In the genomic region with DNA sequence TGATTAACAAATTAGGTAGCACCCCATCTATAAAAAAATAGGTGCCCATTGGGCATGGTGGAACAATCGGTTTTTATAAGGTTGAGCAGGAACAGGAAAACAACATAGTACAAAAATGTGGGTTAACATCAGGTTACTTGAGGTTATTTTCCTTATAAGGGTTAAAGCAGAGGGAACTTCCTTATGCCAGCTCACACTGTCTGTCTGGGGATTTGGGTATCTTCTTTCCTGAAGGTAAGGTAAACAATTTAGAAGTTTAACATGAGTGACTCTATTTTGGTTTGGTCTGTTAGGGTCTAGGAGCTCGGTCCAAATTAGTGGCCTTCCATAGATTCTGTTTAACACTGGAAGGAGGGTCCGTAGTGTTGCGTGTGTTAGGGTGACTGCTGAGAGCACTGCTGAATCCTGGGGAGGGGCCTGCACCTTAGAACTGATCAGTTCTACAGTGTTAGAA, we compare ENCODE assay signal across 8 cellular contexts. TPM values are rescaled to one million over a fixed set of nuclear protein-coding genes. Genes with fewer than 3 reads are reported as not detected.
DNase-seq lines count a peak whose midpoint lies in the region; ATAC-seq and TF ChIP-seq lines count a peak whose summit lies in the region.

No MANE protein-coding gene starts in this region.

- TF ChIP-seq POLR2A in body of pancreas (IDR thresholded peaks at IDR 0.05) = no peak

- no peak for TF ChIP-seq CTCF in body of pancreas (IDR thresholded peaks at IDR 0.05)

- H3K4me3 ChIP-seq in body of pancreas = no peak overlapping the region

- H3K36me3 Mint-ChIP-seq in natural killer cell treated with Interleukin-12 subunit alpha and Interleukin-12 subunit beta and Interleukin-15 and Interleukin-18, amount 100 ng/mL, for 72 hours = peaks cover 8% of the 10 kb centered on the region

- DNase-seq in body of pancreas (no peak), retina (no peak), NCI-H1048 (lab: John Stamatoyannopoulos, UW) (no peak), hippocampal formation (lab: John Stamatoyannopoulos, UW) (no peak)
- no peak for DNase-seq in natural killer cell treated with Interleukin-12 subunit alpha and Interleukin-12 subunit beta and Interleukin-15 and Interleukin-18, amount 100 ng/mL, for 72 hours (ENCODE audit: low spot score)

- ATAC-seq in GM18907 (IDR thresholded peaks at IDR 0.05; ENCODE audit: unreplicated experiment) = peak; percentile 43
- ATAC-seq in HG03460 (IDR thresholded peaks at IDR 0.05; ENCODE audit: unreplicated experiment) = peak; percentile 58
- no peak for ATAC-seq in body of pancreas
- ATAC-seq in natural killer cell treated with Interleukin-12 subunit alpha and Interleukin-12 subunit beta and Interleukin-15 and Interleukin-18, amount 100 ng/mL, for 72 hours = peak; percentile 54 to 64
- ATAC-seq in HG03095 (IDR thresholded peaks at IDR 0.05; ENCODE audit: unreplicated experiment) = no peak

- peaks cover 67 to 78% of the 10 kb centered on the region in 2 donors for H3K4me1 Mint-ChIP-seq in natural killer cell treated with Interleukin-12 subunit alpha and Interleukin-12 subunit beta and Interleukin-15 and Interleukin-18, amount 100 ng/mL, for 72 hours (ENCODE audit: low read depth in 2 of 2)

- H3K27ac ChIP-seq in body of pancreas = peak overlapping the region; percentile 2 to 92 (median 40)

- H3K27me3 ChIP-seq in body of pancreas = no peaks in the 10 kb centered on the region

- H3K9me3 Mint-ChIP-seq in natural killer cell treated with Interleukin-12 subunit alpha and Interleukin-12 subunit beta and Interleukin-15 and Interleukin-18, amount 100 ng/mL, for 72 hours = no peaks in the 10 kb centered on the region

- 70 to 77% methylated on average over 4 of the region's 4 CpGs for WGBS in body of pancreas, 2 donors

- intact Hi-C loops in body of pancreas (cut with DNase I) = no loop called here

- H3K4me1 ChIP-seq in body of pancreas = peaks cover 94% of the 10 kb centered on the region

- H3K27ac Mint-ChIP-seq in natural killer cell treated with Interleukin-12 subunit alpha and Interleukin-12 subunit beta and Interleukin-15 and Interleukin-18, amount 100 ng/mL, for 72 hours = peak overlapping the region; percentile 87 to 98

- H3K36me3 ChIP-seq in body of pancreas (replicated peaks in 1 of 2; ENCODE audit: insufficient read depth in 1 of 2, low read depth in 2 of 2) = no peaks in the 10 kb centered on the region

- H3K9me3 ChIP-seq in body of pancreas = no peaks in the 10 kb centered on the region

- H3K27me3 Mint-ChIP-seq in natural killer cell treated with Interleukin-12 subunit alpha and Interleukin-12 subunit beta and Interleukin-15 and Interleukin-18, amount 100 ng/mL, for 72 hours = no peaks in the 10 kb centered on the region

- peak overlapping the region; percentile 79 for H3K4me3 Mint-ChIP-seq in natural killer cell treated with Interleukin-12 subunit alpha and Interleukin-12 subunit beta and Interleukin-15 and Interleukin-18, amount 100 ng/mL, for 72 hours

RNA-seq across cellular contexts. Expression of a gene that starts 14.7 kb away (rescaled TPM):
- total RNA-seq in body of pancreas = 10 to 100 TPM; 63.9 to 70.0 TPM
- 100 to 1,000 TPM; 177 to 180 TPM for total RNA-seq in natural killer cell treated with Interleukin-12 subunit alpha and Interleukin-12 subunit beta and Interleukin-15 and Interleukin-18, amount 100 ng/mL, for 72 hours

Comparison
In these comparisons a context has a peak if more than half of its experiments do, and no peak if none do; other contexts are left out.
1. ATAC-seq: peak in GM18907 (single experiment), HG03460 (single experiment) and natural killer cell treated with Interleukin-12 subunit alpha and Interleukin-12 subunit beta and Interleukin-15 and Interleukin-18, amount 100 ng/mL, for 72 hours (2 of 2); none in body of pancreas (single experiment) and HG03095 (single experiment).